ENCODE assay signal across 18 cellular contexts in the genomic region with DNA sequence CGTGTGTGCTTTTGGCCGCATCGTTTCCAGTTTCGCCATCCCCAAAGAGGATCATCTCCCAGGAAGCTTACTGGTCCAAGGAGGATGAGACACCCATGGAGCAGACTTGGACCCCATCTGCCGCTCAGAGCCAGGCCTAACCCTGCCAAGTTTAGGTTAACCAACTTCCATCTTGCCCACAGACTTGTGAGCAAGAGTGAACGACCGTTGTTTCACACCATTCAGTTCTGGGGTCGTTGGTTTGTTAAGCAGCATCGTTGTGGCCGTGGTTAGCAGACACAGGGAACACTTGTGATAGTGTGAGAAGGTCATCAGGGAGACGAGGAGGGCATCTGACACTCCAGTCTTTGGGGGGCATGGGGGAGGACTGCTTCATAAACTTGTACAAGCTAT. TPM values are rescaled to one million over a fixed set of nuclear protein-coding genes. Genes with fewer than 3 reads are reported as not detected.
DNase-seq lines count a peak whose midpoint lies in the region; ATAC-seq and TF ChIP-seq lines count a peak whose summit lies in the region.
"Had no signal": no experiment of that assay in that cellular context is flagged by ENCODE, and none has a peak within 500 bp of the region (broad histone marks: within the 10 kb centered on the region; RNA-seq: fewer than 3 reads in every experiment).

No MANE protein-coding gene starts in this region.

- no peaks in the 10 kb centered on the region for H3K9me2 ChIP-seq in GM23248 (ENCODE audit: insufficient read depth)

- H3K4me3 Mint-ChIP-seq in dendritic cell treated with granulocyte-macrophage colony-stimulating factor and Interleukin-4, amounts not matched to agents 40 ng/mL and 50 ng/mL, for 4 days = no peak overlapping the region
- H3K4me3 Mint-ChIP-seq: CD14-positive monocyte; CD8-positive, alpha-beta memory T cell; H9 had no signal

- H2BK120ac ChIP-seq in IMR-90 (ENCODE audit: low read depth, low read length) = no peak overlapping the region
- H2BK120ac ChIP-seq in mesenchymal stem cell (ENCODE audit: low read depth, low read length) = no peak overlapping the region

- H3K14ac ChIP-seq in IMR-90 (replicated peaks; ENCODE audit: low read depth, low read length) (no peak overlapping the region), mesenchymal stem cell (ENCODE audit: low read length in 2 of 2) (no peak overlapping the region)

- TF ChIP-seq CTCF in IMR-90 (conservative IDR thresholded peaks at IDR 0.05; ENCODE audit: low read depth, low read length) = no peak

- H3K4me1 Mint-ChIP-seq in dendritic cell treated with granulocyte-macrophage colony-stimulating factor and Interleukin-4, amounts not matched to agents 40 ng/mL and 50 ng/mL, for 4 days (ENCODE audit: low read depth) = peaks cover 65% of the 10 kb centered on the region

- no peak for TF ChIP-seq POLR2A in IMR-90 (IDR thresholded peaks at IDR 0.05; ENCODE audit: low read depth, low read length)

- H4K20me1 ChIP-seq in GM23248 (ENCODE audit: insufficient read depth) = no peaks in the 10 kb centered on the region
- H4K20me1 ChIP-seq in IMR-90 (ENCODE audit: insufficient read depth, low read length) = no peaks in the 10 kb centered on the region

- BruUV-seq in IMR-90 (replicated peaks; lab: Mats Ljungman, UMichigan) = no TSS peak

- H3K9ac ChIP-seq in GM23248 (no peak overlapping the region), IMR-90 (ENCODE audit: low read depth, low read length) (no peak overlapping the region), mesenchymal stem cell (ENCODE audit: low read length) (no peak overlapping the region)

- H2BK12ac ChIP-seq in mesenchymal stem cell (ENCODE audit: low read length in 2 of 2) = peak overlapping the region; percentile 2 to 81

- H3K23ac ChIP-seq in IMR-90 (ENCODE audit: low read depth, low read length) = no peak overlapping the region
- no peak overlapping the region for H3K23ac ChIP-seq in mesenchymal stem cell (ENCODE audit: low read length in 2 of 2)

- H3K9me3 ChIP-seq in GM23248 (ENCODE audit: low read depth) (no peaks in the 10 kb centered on the region), IMR-90 (ENCODE audit: control insufficient read depth, insufficient read depth, low read length) (no peaks in the 10 kb centered on the region), mesenchymal stem cell (ENCODE audit: control insufficient read depth, low read length) (no peaks in the 10 kb centered on the region)
- H3K9me3 ChIP-seq: BE2C, MG63 had no signal

- no peak overlapping the region for H2BK20ac ChIP-seq in IMR-90 (ENCODE audit: low read depth, low read length)

- H3F3A ChIP-seq in GM23248 (ENCODE audit: insufficient read depth) = no peaks in the 10 kb centered on the region

- H3K79me1 ChIP-seq in IMR-90 (ENCODE audit: low read depth in 1 of 2, low read length in 2 of 2) (no peaks in the 10 kb centered on the region), mesenchymal stem cell (replicated peaks; ENCODE audit: low read length, poor library complexity, severe bottlenecking) (no peaks in the 10 kb centered on the region)

- no peak overlapping the region for H4K91ac ChIP-seq in IMR-90 (ENCODE audit: insufficient read depth, low read depth, low read length)
- H4K91ac ChIP-seq in mesenchymal stem cell (ENCODE audit: low read length) = peak overlapping the region; percentile 5

- H3K4ac ChIP-seq in IMR-90 (ENCODE audit: low read depth, low read length) = no peak overlapping the region; the same call in 1 of the 2 replicates
- no peak overlapping the region for H3K4ac ChIP-seq in mesenchymal stem cell (ENCODE audit: low read depth in 1 of 2, low read length in 2 of 2)

- H2BK15ac ChIP-seq in IMR-90 (ENCODE audit: low read depth, low read length) = no peak overlapping the region
- H2BK15ac ChIP-seq in mesenchymal stem cell (ENCODE audit: low read depth, poor library complexity, severe bottlenecking) = peak overlapping the region; percentile 4

- WGBS in GM23248 (ENCODE audit: low coverage in 1 of 2, low lambda C conversion rate in 2 of 2, missing lambda C conversion rate in 2 of 2), 2 experiments = 85 to 88% methylated on average over 11 of the region's 11 CpGs
- 88% methylated on average over 5 of the region's 11 CpGs; no CpG with 5 or more reads in 1 of the 2 experiments for WGBS in IMR-90 (ENCODE audit: extremely low coverage in 2 of 2, insufficient read length in 1 of 2), 2 experiments
- WGBS in mesenchymal stem cell = 89% methylated on average over 11 of the region's 11 CpGs

- H2AFZ ChIP-seq in GM23248 = 0 out of 2 replicates have a peak overlapping the region, but pooled peaks have one; percentile 19
- peak overlapping the region; percentile 64 for H2AFZ ChIP-seq in IMR-90 (replicated peaks; ENCODE audit: low read length, poor library complexity)
- H2AFZ ChIP-seq in mesenchymal stem cell (ENCODE audit: low read depth, low read length) = peak overlapping the region; percentile 10

- peaks cover 55% of the 10 kb centered on the region for H3K36me3 Mint-ChIP-seq in dendritic cell treated with granulocyte-macrophage colony-stimulating factor and Interleukin-4, amounts not matched to agents 40 ng/mL and 50 ng/mL, for 4 days (ENCODE audit: low read depth)
- H3K36me3 Mint-ChIP-seq: CD8-positive, alpha-beta memory T cell had no signal

- H3K79me2 ChIP-seq in GM23248 (ENCODE audit: insufficient read depth) = no peaks in the 10 kb centered on the region

- H3K56ac ChIP-seq in IMR-90 (ENCODE audit: extremely low read depth, insufficient read depth, low read length) = no peak overlapping the region

- POLR2A ChIA-PET in IMR-90 (lab: Charles Lee; ENCODE audit: unreplicated experiment) = no interaction called here

- TF ChIP-seq RAD21 in IMR-90 (IDR thresholded peaks at IDR 0.05; ENCODE audit: low read length) = no peak

- H3K9me1 ChIP-seq in IMR-90 (ENCODE audit: insufficient read depth, low read length) = no peaks in the 10 kb centered on the region

- no peak overlapping the region; the same call in 1 of the 2 replicates for H3K18ac ChIP-seq in IMR-90 (ENCODE audit: low read depth, low read length)
- H3K18ac ChIP-seq in mesenchymal stem cell (ENCODE audit: low read depth in 1 of 2, low read length in 2 of 2) = peak overlapping the region; percentile 55 to 83

- H3K9me3 Mint-ChIP-seq in dendritic cell treated with granulocyte-macrophage colony-stimulating factor and Interleukin-4, amounts not matched to agents 40 ng/mL and 50 ng/mL, for 4 days = no peaks in the 10 kb centered on the region
- H3K9me3 Mint-ChIP-seq: CD8-positive, alpha-beta memory T cell; H9 had no signal

- no peaks in the 10 kb centered on the region for H3K27me3 Mint-ChIP-seq in dendritic cell treated with granulocyte-macrophage colony-stimulating factor and Interleukin-4, amounts not matched to agents 40 ng/mL and 50 ng/mL, for 4 days

- H3K4me3 ChIP-seq in GM23248 (no peak overlapping the region), IMR-90 (ENCODE audit: insufficient read depth, low read depth, low read length) (no peak overlapping the region), mesenchymal stem cell (ENCODE audit: insufficient read depth in 1 of 2, low read depth in 1 of 2, low read length in 2 of 2) (no peak overlapping the region)
- H3K4me3 ChIP-seq: MG63 had no signal

- in situ Hi-C loops in GM23248 (cut with MboI) (loop anchor here (25.0 kb wide), 1 partner anchor 430 kb away; no protein-coding TSS in a partner anchor), IMR-90 (cut with MboI; ENCODE audit: low sequenced_read_pairs) (no loop called here)

- H3K27ac ChIP-seq in GM23248 (no peak overlapping the region), IMR-90 (ENCODE audit: insufficient read depth, low read length) (no peak overlapping the region), mesenchymal stem cell (ENCODE audit: low read length, poor library complexity, severe bottlenecking) (no peak overlapping the region)

- H2AK5ac ChIP-seq in IMR-90 (ENCODE audit: low read depth, low read length) (no peak overlapping the region), mesenchymal stem cell (ENCODE audit: low read length, severe bottlenecking) (no peak overlapping the region)

- peak overlapping the region; percentile 69 for H3K27ac Mint-ChIP-seq in dendritic cell treated with granulocyte-macrophage colony-stimulating factor and Interleukin-4, amounts not matched to agents 40 ng/mL and 50 ng/mL, for 4 days
- H3K27ac Mint-ChIP-seq: CD8-positive, alpha-beta memory T cell; H9 had no signal

- H3K4me2 ChIP-seq in GM23248 (ENCODE audit: unreplicated experiment) (no peak overlapping the region), IMR-90 (ENCODE audit: low read depth, low read length) (no peak overlapping the region), mesenchymal stem cell (ENCODE audit: low read length, poor library complexity, severe bottlenecking) (no peak overlapping the region)

- dilution Hi-C loops in IMR-90 (cut with HindIII; ENCODE audit: low sequenced_read_pairs, unreplicated experiment) = loop anchor here (25.0 kb wide), 1 partner anchor 155 kb away; no protein-coding TSS in a partner anchor

- H4K8ac ChIP-seq in IMR-90 (ENCODE audit: low read depth in 2 of 2, low read length in 2 of 2) (no peak overlapping the region; a peak in 1 of 4 replicates), mesenchymal stem cell (ENCODE audit: low read length) (peak overlapping the region; percentile 8)

- no peaks in the 10 kb centered on the region for H3K36me3 ChIP-seq in GM23248 (ENCODE audit: low read depth)
- no peaks in the 10 kb centered on the region for H3K36me3 ChIP-seq in IMR-90 (ENCODE audit: control insufficient read depth, insufficient read depth, low read length)
- no peaks in the 10 kb centered on the region for H3K36me3 ChIP-seq in mesenchymal stem cell (ENCODE audit: control insufficient read depth in 1 of 2, insufficient read depth in 2 of 2, low read depth in 1 of 2, low read length in 2 of 2)
- H3K36me3 ChIP-seq: BE2C, MG63 had no signal

- H4K5ac ChIP-seq in IMR-90 (ENCODE audit: low read depth, low read length) = no peak overlapping the region

- ATAC-seq in IMR-90 (ENCODE audit: low read depth) = no peak

- no peak overlapping the region for H2AK9ac ChIP-seq in IMR-90 (replicated peaks; ENCODE audit: low read depth, low read length, poor library complexity)

- CTCF ChIA-PET in IMR-90 (lab: Yijun Ruan, JAX) = interaction anchor here (1.1 to 2.8 kb wide), 7 partner anchors 13 to 234 kb away, joined by 3 to 14 read pairs (median 9); no protein-coding TSS in a partner anchor

- no peak overlapping the region for H2BK5ac ChIP-seq in IMR-90 (ENCODE audit: low read depth, low read length, poor library complexity, severe bottlenecking)
- no peak overlapping the region for H2BK5ac ChIP-seq in mesenchymal stem cell (ENCODE audit: low read depth, low read length, poor library complexity, severe bottlenecking)

- DNase-seq in GM23248 (no peak), IMR-90 (no peak), mesenchymal stem cell (no peak), COR-L47 (lab: John Stamatoyannopoulos, UW) (no peak), germinal center (ENCODE audit: low spot score) (no peak), posterior cingulate gyrus (no peak)
- DNase-seq: CD8-positive, alpha-beta memory T cell; DMS153; KG1; NCI-H2029; NCI-H446 treated with DMSO at 0.1 percent for 48 hours; NCI-H526 treated with DMSO at 0.1 percent for 48 hours had no signal

- intact Hi-C loops in IMR-90 (cut with micrococcal nuclease) (loop anchor here (1.0 to 5.0 kb wide), 3 partner anchors 125 to 442 kb away; no protein-coding TSS in a partner anchor), posterior cingulate gyrus (cut with DNase I) (no loop called here)
- intact Hi-C loops in dendritic cell treated with granulocyte-macrophage colony-stimulating factor and Interleukin-4, amounts not matched to agents 40 ng/mL and 50 ng/mL, for 4 days (cut with micrococcal nuclease) = no loop called here

- H3K27me3 ChIP-seq in GM23248 (replicated peaks; ENCODE audit: insufficient read depth) (no peaks in the 10 kb centered on the region), IMR-90 (ENCODE audit: control insufficient read depth, insufficient read depth, low read length) (peaks cover 5% of the 10 kb centered on the region; the same call in 1 of the 2 replicates), mesenchymal stem cell (ENCODE audit: control insufficient read depth in 1 of 2, insufficient read depth in 1 of 2, low read length in 2 of 2) (no peaks in the 10 kb centered on the region)
- H3K27me3 ChIP-seq: BE2C, MG63 had no signal

- H3K4me1 ChIP-seq in GM23248 (ENCODE audit: insufficient read depth) (no peaks in the 10 kb centered on the region), IMR-90 (ENCODE audit: control insufficient read depth, insufficient read depth, low read length) (no peaks in the 10 kb centered on the region), mesenchymal stem cell (ENCODE audit: control insufficient read depth, insufficient read depth, low read depth, low read length) (no peaks in the 10 kb centered on the region)
- H3K4me1 ChIP-seq: BE2C had no signal

RNA-seq across cellular contexts. Expression of a gene that starts 15.1 kb away (rescaled TPM):
- total RNA-seq in GM23248 (2014; rRNA removed; shearing (Covaris generic)) = 0.22 TPM in 1 of 2 replicates, not detected in the other
- polyA plus RNA-seq in GM23248 (2016; fragmentation: Nextera tagmentation; extraction: Ambion mirVana) (0.85 and 1.2 TPM in 2 replicates), IMR-90 (2012; rRNA removed) (not detected in 2 replicates)
- total RNA-seq in IMR-90 (2012; rRNA removed) = not detected in 2 replicates
- polyA plus RNA-seq in IMR-90 (2012; cell fraction: cytosol; rRNA removed) = 0.03 TPM in 1 of 2 replicates, not detected in the other
- 0.14 TPM in 1 of 2 replicates, not detected in the other for polyA plus RNA-seq in IMR-90 (2012; cell fraction: nucleus; rRNA removed; ENCODE audit: low replicate concordance)
- 3.4 TPM for polyA plus RNA-seq in mesenchymal stem cell (2013, experiment 1 of 2)
- polyA plus RNA-seq in mesenchymal stem cell (2013, experiment 2 of 2) = 3.0 TPM
- total RNA-seq: Calu3, H9 had no signal
- polyA plus RNA-seq: CD8-positive, alpha-beta memory T cell had no signal

Comparison
In these comparisons a context has a peak if more than half of its experiments do, and no peak if none do; other contexts are left out.
1. H2AFZ ChIP-seq: peak in every context shown above with its lines; median percentile 64 in IMR-90; 19 in GM23248; 10 in mesenchymal stem cell.